8 cellular contexts compared by ENCODE assay signal in genomic region chr12:46430340-46430948, GRCh38. TPM values are rescaled to one million over a fixed set of nuclear protein-coding genes. Genes with fewer than 3 reads are reported as not detected.
A peak's percentile ranks its signal among the peaks of the same experiment; 100 is the strongest.
DNase-seq lines count a peak whose midpoint lies in the region; ATAC-seq and TF ChIP-seq lines count a peak whose summit lies in the region.

No MANE protein-coding gene starts in this region.

- peak overlapping the region in 1 of 11 experiments; percentile 36; a peak in 2 of 22 replicates for H3K9ac ChIP-seq in BLaER1 treated with 17β-estradiol and CSF1 and Interleukin-3, amounts not matched to agents 10 nM and 100 nM

- no peaks in the 10 kb centered on the region for H3K27me3 Mint-ChIP-seq in T-helper 1 cell treated with Interleukin-12 subunit alpha and Interleukin-12 subunit beta and Interleukin-4 antibody, amounts not matched to agents 30 μg/mL and 1 μg/mL, for 36 hours (ENCODE audit: low read depth)

- intact Hi-C loops in gastrocnemius medialis (cut with DNase I; ENCODE audit: low total_unique reads) = loop anchor here (1.0 kb wide), 1 partner anchor 46 kb away; no protein-coding TSS in a partner anchor

- peak overlapping the region in 7 of 11 experiments; percentile 11 to 75 (median 61); a peak in 12 of 22 replicates for H3K4me2 ChIP-seq in BLaER1 treated with 17β-estradiol and CSF1 and Interleukin-3, amounts not matched to agents 10 nM and 100 nM

- H4K20me1 ChIP-seq in BLaER1 treated with 17β-estradiol and CSF1 and Interleukin-3, amounts not matched to agents 10 nM and 100 nM = no peaks in the 10 kb centered on the region

- peaks cover 0 to 31% (median 12%) of the 10 kb centered on the region in 10 experiments; a peak in 14 of 20 replicates for H3K4me1 ChIP-seq in BLaER1 treated with 17β-estradiol and CSF1 and Interleukin-3, amounts not matched to agents 10 nM and 100 nM
- H3K4me1 ChIP-seq in gastrocnemius medialis = peaks cover 14 to 30% of the 10 kb centered on the region in 2 donors

- peak overlapping the region; percentile 26 for H3K4me3 Mint-ChIP-seq in T-helper 1 cell treated with Interleukin-12 subunit alpha and Interleukin-12 subunit beta and Interleukin-4 antibody, amounts not matched to agents 30 μg/mL and 1 μg/mL, for 36 hours

- peaks cover 16% of the 10 kb centered on the region for H3K4me1 Mint-ChIP-seq in T-helper 1 cell treated with Interleukin-12 subunit alpha and Interleukin-12 subunit beta and Interleukin-4 antibody, amounts not matched to agents 30 μg/mL and 1 μg/mL, for 36 hours (ENCODE audit: low read depth)

- H3K9me3 Mint-ChIP-seq in T-helper 1 cell treated with Interleukin-12 subunit alpha and Interleukin-12 subunit beta and Interleukin-4 antibody, amounts not matched to agents 30 μg/mL and 1 μg/mL, for 36 hours = peaks cover 13% of the 10 kb centered on the region

- in situ Hi-C loops in gastrocnemius medialis (cut with MboI; ENCODE audit: low sequenced_read_pairs in 4 of 4) = no loop called here

- peak overlapping the region in 5 of 11 experiments; percentile 2 to 74 (median 57); a peak in 7 of 22 replicates for H3K27ac ChIP-seq in BLaER1 treated with 17β-estradiol and CSF1 and Interleukin-3, amounts not matched to agents 10 nM and 100 nM
- peak overlapping the region; percentile 3 to 65 (median 43) for H3K27ac ChIP-seq in gastrocnemius medialis

- peaks cover 11% of the 10 kb centered on the region for H3K36me3 Mint-ChIP-seq in T-helper 1 cell treated with Interleukin-12 subunit alpha and Interleukin-12 subunit beta and Interleukin-4 antibody, amounts not matched to agents 30 μg/mL and 1 μg/mL, for 36 hours (ENCODE audit: low read depth)

- no peaks in the 10 kb centered on the region; a peak in 1 of 22 replicates for H3K36me3 ChIP-seq in BLaER1 treated with 17β-estradiol and CSF1 and Interleukin-3, amounts not matched to agents 10 nM and 100 nM
- no peaks in the 10 kb centered on the region for H3K36me3 ChIP-seq in gastrocnemius medialis

- H3K4me3 ChIP-seq in BLaER1 treated with 17β-estradiol and CSF1 and Interleukin-3, amounts not matched to agents 10 nM and 100 nM = no peak overlapping the region; a peak in 1 of 20 replicates
- no peak overlapping the region for H3K4me3 ChIP-seq in fibroblast of the aortic adventitia (ENCODE audit: low read depth, low read length)
- H3K4me3 ChIP-seq in gastrocnemius medialis = no peak overlapping the region

- peak; percentile 83 to 95 for ATAC-seq in gastrocnemius medialis
- ATAC-seq in HG02840 (IDR thresholded peaks at IDR 0.05; ENCODE audit: low FRiP score, unreplicated experiment) = no peak
- no peak for ATAC-seq in GM19324 (IDR thresholded peaks at IDR 0.05; ENCODE audit: low FRiP score, unreplicated experiment)

- peak overlapping the region; percentile 74 for H3K27ac Mint-ChIP-seq in T-helper 1 cell treated with Interleukin-12 subunit alpha and Interleukin-12 subunit beta and Interleukin-4 antibody, amounts not matched to agents 30 μg/mL and 1 μg/mL, for 36 hours

- DNase-seq in HCEC 1CT = peak; percentile 88
- peak; percentile 91 for DNase-seq in fibroblast of the aortic adventitia (ENCODE audit: low read depth)
- DNase-seq in gastrocnemius medialis = no peak
- no peak for DNase-seq in NCI-H446 treated with DMSO at 0.1 percent for 48 hours (lab: John Stamatoyannopoulos, UW)

- H3K9me3 ChIP-seq in BLaER1 treated with 17β-estradiol and CSF1 and Interleukin-3, amounts not matched to agents 10 nM and 100 nM (replicated peaks in 1 of 11) = peaks cover 0 to 9% (median 5%) of the 10 kb centered on the region in 11 experiments; a peak in 9 of 22 replicates
- no peaks in the 10 kb centered on the region for H3K9me3 ChIP-seq in gastrocnemius medialis

- no peak for TF ChIP-seq CTCF in fibroblast of the aortic adventitia (IDR thresholded peaks at IDR 0.05; ENCODE audit: insufficient read depth, low read length)
- no peak for TF ChIP-seq CTCF in gastrocnemius medialis (IDR thresholded peaks at IDR 0.05 in 4 of 5, conservative IDR thresholded peaks at IDR 0.05 in 1 of 5)

- TF ChIP-seq POLR2A in gastrocnemius medialis (IDR thresholded peaks at IDR 0.05) = no peak

- H3K27me3 ChIP-seq in BLaER1 treated with 17β-estradiol and CSF1 and Interleukin-3, amounts not matched to agents 10 nM and 100 nM = no peaks in the 10 kb centered on the region
- no peaks in the 10 kb centered on the region for H3K27me3 ChIP-seq in gastrocnemius medialis

RNA-seq across cellular contexts. Expression of gene SLC38A2, which starts 57.9 kb away (rescaled TPM):
- total RNA-seq in fibroblast of the aortic adventitia (ENCODE audit: low replicate concordance) = 1,199 and 1,239 TPM in 2 replicates
- total RNA-seq in gastrocnemius medialis = 100 to 1,000 TPM; 260 to 853 (median 400) TPM

Comparison
In these comparisons a context has a peak if more than half of its experiments do, and no peak if none do; other contexts are left out.
1. DNase-seq: peak in HCEC 1CT (single experiment) and fibroblast of the aortic adventitia (single experiment); none in gastrocnemius medialis (0 of 2) and NCI-H446 treated with DMSO at 0.1 percent for 48 hours (single experiment).
2. ATAC-seq: peak in gastrocnemius medialis (2 of 2); none in HG02840 (single experiment) and GM19324 (single experiment).